ENCODE assay signal across 2 cellular contexts in genomic region chr1:148010527-148010926, GRCh38.
TF ChIP-seq lines count a peak whose summit lies in the region.

No MANE protein-coding gene starts in this region.

TF ChIP-seq in SK-N-SH, 30 proteins besides CTCF, POLR2A, EP300 and RAD21 (continued from another document):
- TF ChIP-seq IRF3 (IDR thresholded peaks at IDR 0.05; ENCODE audit: low read depth, low read length): no peak
- no peak for TF ChIP-seq JUND (IDR thresholded peaks at IDR 0.05)
- TF ChIP-seq FOSL2 (IDR thresholded peaks at IDR 0.05; ENCODE audit: borderline replicate concordance, low read depth): no peak
- TF ChIP-seq NRF1 (IDR thresholded peaks at IDR 0.05; ENCODE audit: low read depth, low read length): no peak

TF ChIP-seq in SK-N-SH treated with all-trans-retinoic acid at 6 μM for 48 hours, 23 proteins besides CTCF, POLR2A, EP300 and RAD21:
- TF ChIP-seq TSHZ2 (CRISPR knock-in tag; IDR thresholded peaks at IDR 0.05) (no peak), OSR1 (CRISPR knock-in tag; IDR thresholded peaks at IDR 0.05) (no peak), ZFP30 (CRISPR knock-in tag; IDR thresholded peaks at IDR 0.05) (no peak), ISL1 (CRISPR knock-in tag; IDR thresholded peaks at IDR 0.05) (no peak), ZNF565 (CRISPR knock-in tag; conservative IDR thresholded peaks at IDR 0.05; ENCODE audit: low read depth) (no peak), POU6F1 (CRISPR knock-in tag; IDR thresholded peaks at IDR 0.05; ENCODE audit: borderline replicate concordance, low read depth) (no peak), TOX (CRISPR knock-in tag; IDR thresholded peaks at IDR 0.05; ENCODE audit: borderline replicate concordance) (no peak)
TF ChIP-seq in SK-N-SH treated with all-trans-retinoic acid at 6 μM for 48 hours: peak in this region for 0.
